Comparison of ENCODE assay signal across 1 cellular context in the genomic region with DNA sequence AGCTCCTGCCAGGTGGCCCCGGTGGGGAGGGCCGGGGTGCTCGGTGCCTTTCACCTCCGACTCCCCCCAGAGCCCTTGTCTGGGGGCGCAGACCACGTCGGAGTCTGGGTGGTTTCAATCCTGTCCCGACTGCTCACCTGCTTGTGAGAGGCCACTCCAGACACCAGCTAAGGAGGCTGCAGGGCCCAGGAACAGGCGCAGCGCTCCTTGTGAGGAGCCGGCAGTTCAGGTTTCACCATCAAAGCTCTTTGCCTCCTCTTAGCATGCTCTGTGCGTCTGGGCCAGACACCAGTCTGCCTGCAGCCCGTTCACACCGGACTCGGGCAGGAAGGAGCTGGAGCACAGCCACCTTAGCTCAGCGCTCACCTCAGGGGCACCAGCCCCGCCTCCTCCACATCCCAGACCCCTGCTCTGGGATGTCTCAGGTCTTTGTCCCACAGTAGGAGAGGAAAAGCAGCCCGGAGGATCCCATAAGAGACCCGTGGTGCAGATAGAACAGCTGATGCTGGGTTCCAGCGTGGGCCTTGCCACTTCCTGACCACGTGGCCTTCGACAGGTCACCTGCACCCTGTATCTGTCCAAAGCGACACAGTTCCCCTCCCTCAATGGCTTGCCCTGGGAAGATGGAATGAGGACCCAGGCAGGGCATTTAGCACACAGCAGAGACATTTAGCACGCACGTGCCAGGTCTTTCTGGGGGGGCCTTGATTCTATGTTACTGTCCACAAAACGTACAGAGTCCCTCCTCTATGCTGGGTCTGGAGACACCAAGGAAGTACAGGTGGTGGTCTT.
TF ChIP-seq lines count a peak whose summit lies in the region.

No MANE protein-coding gene starts in this region.

TF ChIP-seq in H1, 55 proteins besides CTCF, POLR2A, EP300 and RAD21:
- no peak for TF ChIP-seq RNF2 (IDR thresholded peaks at IDR 0.05; ENCODE audit: borderline replicate concordance, low read depth, low read length, missing control alignments, poor library complexity, severe bottlenecking)
- TF ChIP-seq JUN (IDR thresholded peaks at IDR 0.05; ENCODE audit: low read depth, low read length): no peak
- no peak for TF ChIP-seq GABPA (IDR thresholded peaks at IDR 0.05; ENCODE audit: borderline replicate concordance, insufficient read depth, low read length)
- TF ChIP-seq BCL11A (IDR thresholded peaks at IDR 0.05; ENCODE audit: low read depth in 2 of 2, low read length in 2 of 2): no peak
- TF ChIP-seq HDAC2 (IDR thresholded peaks at IDR 0.05; ENCODE audit: borderline replicate concordance in 1 of 2, low read depth in 2 of 2, low read length in 2 of 2): no peak
- no peak for TF ChIP-seq KDM4A (IDR thresholded peaks at IDR 0.05; ENCODE audit: low read depth, low read length, severe bottlenecking)
- no peak for TF ChIP-seq SAP30 (IDR thresholded peaks at IDR 0.05; ENCODE audit: insufficient read depth, insufficient replicate concordance, low read length)
- no peak for TF ChIP-seq CEBPB (IDR thresholded peaks at IDR 0.05; ENCODE audit: low read depth, low read length)
